ENCODE assay signal across 8 cellular contexts in genomic region chr12:107607464-107608392, GRCh38.
A peak's percentile ranks its signal among the peaks of the same experiment; 100 is the strongest.
DNase-seq lines count a peak whose midpoint lies in the region; ATAC-seq and TF ChIP-seq lines count a peak whose summit lies in the region.

No MANE protein-coding gene starts in this region.

- no peaks in the 10 kb centered on the region for H3K36me3 ChIP-seq in A673 (ENCODE audit: insufficient read depth, low read length, poor library complexity, severe bottlenecking)

- CTCF ChIA-PET in A673 (lab: Charles Lee): interaction anchor here (1.1 to 6.2 kb wide), 3 partner anchors 11 to 483 kb away, joined by 3 to 52 read pairs (median 4); no protein-coding TSS in a partner anchor

- H3K9me3 Mint-ChIP-seq in activated naive CD8-positive, alpha-beta T cell treated with anti-CD3 and anti-CD28 coated beads, Interleukin-2, amount 10 ng/mL, durations not matched to agents 7 days and 5 days: no peaks in the 10 kb centered on the region

- intact Hi-C loops in A673 (cut with micrococcal nuclease; ENCODE audit: unreplicated experiment) (loop anchor here (1.0 to 10.0 kb wide), 4 partner anchors 205 to 1223 kb away; a partner anchor contains a TSS), Right ventricle myocardium superior (cut with DNase I) (loop anchor here (2.0 to 10.0 kb wide), 2 partner anchors 203 to 475 kb away; no protein-coding TSS in a partner anchor), posterior vena cava (cut with DNase I) (loop anchor here (5.0 kb wide), 2 partner anchors 475 to 1915 kb away; no protein-coding TSS in a partner anchor)

- no TSS peak for BruUV-seq in A673 (replicated peaks; lab: Mats Ljungman, UMichigan)

- H3K4me1 Mint-ChIP-seq in activated naive CD8-positive, alpha-beta T cell treated with anti-CD3 and anti-CD28 coated beads, Interleukin-2, amount 10 ng/mL, durations not matched to agents 7 days and 5 days: no peaks in the 10 kb centered on the region

- H3K27ac Mint-ChIP-seq in activated naive CD8-positive, alpha-beta T cell treated with anti-CD3 and anti-CD28 coated beads, Interleukin-2, amount 10 ng/mL, durations not matched to agents 7 days and 5 days: no peak overlapping the region

- peak; percentile 92 for TF ChIP-seq CTCF in A673 (conservative IDR thresholded peaks at IDR 0.05; ENCODE audit: low read depth, low read length)

- H3K27me3 Mint-ChIP-seq in activated naive CD8-positive, alpha-beta T cell treated with anti-CD3 and anti-CD28 coated beads, Interleukin-2, amount 10 ng/mL, durations not matched to agents 7 days and 5 days: no peaks in the 10 kb centered on the region

- no peak overlapping the region for H3K4me3 Mint-ChIP-seq in activated naive CD8-positive, alpha-beta T cell treated with anti-CD3 and anti-CD28 coated beads, Interleukin-2, amount 10 ng/mL, durations not matched to agents 7 days and 5 days

- ATAC-seq in activated naive CD8-positive, alpha-beta T cell treated with anti-CD3 and anti-CD28 coated beads, Interleukin-2, amount 10 ng/mL, durations not matched to agents 7 days and 5 days (ENCODE audit: low read depth): peak; percentile 69
- peak; percentile 90 for ATAC-seq in Right ventricle myocardium superior (ENCODE audit: poor library complexity)

- H3K4me3 ChIP-seq in A673 (ENCODE audit: low read depth, low read length, poor library complexity, severe bottlenecking): no peak overlapping the region

- DNase-seq in A673 (ENCODE audit: low spot score): peak; percentile 85
- peak; percentile 73 for DNase-seq in GM19238 (ENCODE audit: insufficient read length, low spot score)
- DNase-seq in NCI-H1417 (lab: John Stamatoyannopoulos, UW): peak; percentile 82 to 95 (median 95)
- DNase-seq in SW 1271 (lab: John Stamatoyannopoulos, UW): peak; percentile 40 to 62
- DNase-seq in activated naive CD8-positive, alpha-beta T cell treated with anti-CD3 and anti-CD28 coated beads, Interleukin-2, amount 10 ng/mL, durations not matched to agents 7 days and 5 days: peak; percentile 77
- peak; percentile 86 for DNase-seq in Right ventricle myocardium superior
- peak; percentile 94 for DNase-seq in posterior vena cava (ENCODE audit: low spot score)
- peak; percentile 79 for DNase-seq in ureter (ENCODE audit: low spot score)

- POLR2A ChIA-PET in A673 (lab: Charles Lee; ENCODE audit: low non-redundant PET): no interaction called here
- POLR2A ChIA-PET in activated naive CD8-positive, alpha-beta T cell treated with anti-CD3 and anti-CD28 coated beads, Interleukin-2, amount 10 ng/mL, durations not matched to agents 7 days and 5 days (lab: Charles Lee): no interaction called here

- H3K27me3 ChIP-seq in A673 (replicated peaks; ENCODE audit: insufficient read depth, low read depth, low read length, poor library complexity): no peaks in the 10 kb centered on the region

- H3K36me3 Mint-ChIP-seq in activated naive CD8-positive, alpha-beta T cell treated with anti-CD3 and anti-CD28 coated beads, Interleukin-2, amount 10 ng/mL, durations not matched to agents 7 days and 5 days: peaks cover 3% of the 10 kb centered on the region

- no peak overlapping the region for H3K27ac ChIP-seq in A673 (ENCODE audit: low read depth, low read length, poor library complexity, severe bottlenecking)

- no peaks in the 10 kb centered on the region for H3K9me3 ChIP-seq in A673 (ENCODE audit: low read depth, low read length, poor library complexity, severe bottlenecking)

- no peaks in the 10 kb centered on the region for H3K4me1 ChIP-seq in A673 (ENCODE audit: insufficient read depth, low read length, poor library complexity, severe bottlenecking)
